In genomic region chr7:23713285-23714235, GRCh38 we compare ENCODE assay signal across 15 cellular contexts. TPM values are rescaled to one million over a fixed set of nuclear protein-coding genes. Genes with fewer than 3 reads are reported as not detected.
DNase-seq lines count a peak whose midpoint lies in the region; ATAC-seq and TF ChIP-seq lines count a peak whose summit lies in the region.
"Had no signal": no experiment of that assay in that cellular context is flagged by ENCODE, and none has a peak within 500 bp of the region (broad histone marks: within the 10 kb centered on the region; RNA-seq: fewer than 3 reads in every experiment).

No MANE protein-coding gene starts in this region.

- H3K27me3 ChIP-seq in MG63 (no peaks in the 10 kb centered on the region), mammary epithelial cell (ENCODE audit: insufficient read depth, low read length) (no peaks in the 10 kb centered on the region)
- H3K27me3 ChIP-seq: gastrocnemius medialis, vagina had no signal

- peak; percentile 70 for DNase-seq in Caki2 (ENCODE audit: low read depth)
- peak; percentile 65 for DNase-seq in MG63
- DNase-seq in mammary epithelial cell, result peak; percentile 70
- DNase-seq in myocyte (ENCODE audit: low read depth), result peak; percentile 54
- no peak for DNase-seq in NCI-H526 (lab: John Stamatoyannopoulos, UW)
- DNase-seq in naive thymus-derived CD8-positive, alpha-beta T cell, result no peak
- no peak for DNase-seq in natural killer cell treated with Interleukin-12 subunit alpha and Interleukin-12 subunit beta and Interleukin-15 and Interleukin-18, amount 100 ng/mL, for 72 hours (ENCODE audit: low spot score)
- no peak for DNase-seq in activated CD4-positive, alpha-beta T cell treated with anti-CD3 and anti-CD28 coated beads, Interleukin-2, amount 50 U/mL, for 48 hours
- DNase-seq: aorta, gastrocnemius medialis, NCI-H526 treated with DMSO at 0.1 percent for 48 hours, right cardiac atrium had no signal

- peak overlapping the region; percentile 33 for H3K27ac ChIP-seq in mammary epithelial cell (ENCODE audit: insufficient read depth, low read depth, low read length)
- H3K27ac ChIP-seq: gastrocnemius medialis, vagina had no signal

- H4K20me1 ChIP-seq in mammary epithelial cell (ENCODE audit: insufficient read depth, low read length), result no peaks in the 10 kb centered on the region

- dilution Hi-C loops in mammary epithelial cell (cut with HindIII; ENCODE audit: low sequenced_read_pairs), result no loop called here

- H3K4me3 ChIP-seq in MG63 (no peak overlapping the region), mammary epithelial cell (replicated peaks in 1 of 3; ENCODE audit: insufficient read depth in 1 of 3, low read depth in 2 of 3, low read length in 3 of 3) (no peak overlapping the region)
- H3K4me3 ChIP-seq: gastrocnemius medialis, GM23338, vagina had no signal

- H3K27ac Mint-ChIP-seq in naive thymus-derived CD8-positive, alpha-beta T cell, result no peak overlapping the region
- H3K27ac Mint-ChIP-seq in natural killer cell treated with Interleukin-12 subunit alpha and Interleukin-12 subunit beta and Interleukin-15 and Interleukin-18, amount 100 ng/mL, for 72 hours, result no peak overlapping the region
- H3K27ac Mint-ChIP-seq: GM23338, memory B cell had no signal

- no peaks in the 10 kb centered on the region for H3K79me2 ChIP-seq in mammary epithelial cell (ENCODE audit: insufficient read depth, low read length)

- CTCF ChIA-PET in mammary epithelial cell (lab: Charles Lee; ENCODE audit: low non-redundant PET), result interaction anchor here (0.5 to 0.9 kb wide), 6 partner anchors 10 to 628 kb away, joined by 3 to 14 read pairs (median 4); no protein-coding TSS in a partner anchor

- peaks cover 0 to 1% (median 0%) of the 10 kb centered on the region in 5 donors for H3K27me3 Mint-ChIP-seq in naive thymus-derived CD8-positive, alpha-beta T cell
- H3K27me3 Mint-ChIP-seq in natural killer cell treated with Interleukin-12 subunit alpha and Interleukin-12 subunit beta and Interleukin-15 and Interleukin-18, amount 100 ng/mL, for 72 hours, result no peaks in the 10 kb centered on the region
- H3K27me3 Mint-ChIP-seq: memory B cell had no signal

- H3K4me2 ChIP-seq in mammary epithelial cell (ENCODE audit: insufficient read depth, low read depth, low read length), result peak overlapping the region; percentile 61
- H3K4me2 ChIP-seq: GM23338 had no signal

- H3K4me3 Mint-ChIP-seq in naive thymus-derived CD8-positive, alpha-beta T cell, result no peak overlapping the region
- H3K4me3 Mint-ChIP-seq in natural killer cell treated with Interleukin-12 subunit alpha and Interleukin-12 subunit beta and Interleukin-15 and Interleukin-18, amount 100 ng/mL, for 72 hours, result no peak overlapping the region
- H3K4me3 Mint-ChIP-seq: GM23338, memory B cell had no signal

- no peaks in the 10 kb centered on the region for H3K36me3 Mint-ChIP-seq in naive thymus-derived CD8-positive, alpha-beta T cell
- H3K36me3 Mint-ChIP-seq in natural killer cell treated with Interleukin-12 subunit alpha and Interleukin-12 subunit beta and Interleukin-15 and Interleukin-18, amount 100 ng/mL, for 72 hours, result no peaks in the 10 kb centered on the region
- H3K36me3 Mint-ChIP-seq: memory B cell had no signal

- H3K4me1 Mint-ChIP-seq in naive thymus-derived CD8-positive, alpha-beta T cell, result peaks cover 0 to 2% (median 0%) of the 10 kb centered on the region in 4 donors
- no peaks in the 10 kb centered on the region for H3K4me1 Mint-ChIP-seq in natural killer cell treated with Interleukin-12 subunit alpha and Interleukin-12 subunit beta and Interleukin-15 and Interleukin-18, amount 100 ng/mL, for 72 hours (ENCODE audit: low read depth in 2 of 2)
- H3K4me1 Mint-ChIP-seq: GM23338, memory B cell had no signal

- BruUV-seq in mammary epithelial cell (replicated peaks; lab: Mats Ljungman, UMichigan), result no TSS peak

- peaks cover 20% of the 10 kb centered on the region for H3K4me1 ChIP-seq in mammary epithelial cell (ENCODE audit: insufficient read depth, low read length)
- H3K4me1 ChIP-seq: gastrocnemius medialis, vagina had no signal

- no peaks in the 10 kb centered on the region; the same call in 1 of the 2 replicates for H3K9me3 ChIP-seq in MG63
- H3K9me3 ChIP-seq in mammary epithelial cell (replicated peaks; ENCODE audit: insufficient read depth, low read length), result no peaks in the 10 kb centered on the region
- H3K9me3 ChIP-seq: gastrocnemius medialis, vagina had no signal

- POLR2A ChIA-PET in naive thymus-derived CD8-positive, alpha-beta T cell (lab: Charles Lee), result no interaction called here

- ATAC-seq in naive thymus-derived CD8-positive, alpha-beta T cell, result no peak
- no peak for ATAC-seq in natural killer cell treated with Interleukin-12 subunit alpha and Interleukin-12 subunit beta and Interleukin-15 and Interleukin-18, amount 100 ng/mL, for 72 hours
- ATAC-seq: gastrocnemius medialis, GM23338, right cardiac atrium had no signal

- no peak overlapping the region for H3K9ac ChIP-seq in mammary epithelial cell (ENCODE audit: insufficient read depth, low read length)

- intact Hi-C loops in mammary epithelial cell (cut with micrococcal nuclease), result loop anchor here (2.0 to 5.0 kb wide), 2 partner anchors 49 to 59 kb away; no protein-coding TSS in a partner anchor

- H2AFZ ChIP-seq in mammary epithelial cell (ENCODE audit: low read depth, low read length), result no peak overlapping the region
- H2AFZ ChIP-seq: GM23338 had no signal

- H3K36me3 ChIP-seq in MG63 (no peaks in the 10 kb centered on the region), mammary epithelial cell (ENCODE audit: insufficient read depth, low read length) (no peaks in the 10 kb centered on the region)
- H3K36me3 ChIP-seq: gastrocnemius medialis, vagina had no signal

- TF ChIP-seq CTCF in mammary epithelial cell (conservative IDR thresholded peaks at IDR 0.05 in 1 of 2, IDR thresholded peaks at IDR 0.05 in 1 of 2; ENCODE audit: extremely low read depth in 1 of 2, insufficient read depth in 1 of 2, low read depth in 1 of 2, low read length in 2 of 2), result no peak

- in situ Hi-C loops in Caki2 (cut with HindIII; ENCODE audit: low pct_unique_long_range_greater_than_20kb, low sequenced_read_pairs), result no loop called here
- in situ Hi-C loops in mammary epithelial cell (cut with MboI; ENCODE audit: low sequenced_read_pairs in 2 of 2), result loop anchor here (25.0 kb wide), 2 partner anchors 426 to 451 kb away; partner anchors contain the start of gene MALSU1 (in 1 of the 2)

- WGBS in mammary epithelial cell (ENCODE audit: low coverage, missing lambda C conversion rate), result 27% methylated on average over 7 of the region's 7 CpGs

- no peaks in the 10 kb centered on the region for H3K9me3 Mint-ChIP-seq in naive thymus-derived CD8-positive, alpha-beta T cell
- no peaks in the 10 kb centered on the region for H3K9me3 Mint-ChIP-seq in natural killer cell treated with Interleukin-12 subunit alpha and Interleukin-12 subunit beta and Interleukin-15 and Interleukin-18, amount 100 ng/mL, for 72 hours
- H3K9me3 Mint-ChIP-seq: GM23338, memory B cell had no signal

RNA-seq across cellular contexts. Expression of gene STK31, which starts 3.5 kb away (rescaled TPM):
- not detected in 2 replicates for total RNA-seq in Caki2 (2014; rRNA removed; shearing (Covaris generic); ENCODE audit: low replicate concordance)
- total RNA-seq in MG63 (2014; rRNA removed; shearing (Covaris generic); ENCODE audit: low replicate concordance), result 0.03 TPM in 1 of 2 replicates, not detected in the other
- total RNA-seq in mammary epithelial cell, result under 1 TPM in 1 of 2 donors, not detected in 1; under 0.01 TPM
- not detected for polyA plus RNA-seq in mammary epithelial cell
- not detected for polyA minus RNA-seq in mammary epithelial cell
- 0.05 TPM in 1 of 2 replicates, not detected in the other for total RNA-seq in myocyte
- polyA plus RNA-seq in myocyte (2012), result 0.03 TPM
- total RNA-seq in naive thymus-derived CD8-positive, alpha-beta T cell, result 1 to 10 TPM in 1 of 2 experiments, under 1 TPM in 1; 0.85 to 1.1 TPM
- polyA plus RNA-seq in naive thymus-derived CD8-positive, alpha-beta T cell, result not detected
- total RNA-seq in natural killer cell treated with Interleukin-12 subunit alpha and Interleukin-12 subunit beta and Interleukin-15 and Interleukin-18, amount 100 ng/mL, for 72 hours, result under 1 TPM; 0.22 to 0.52 TPM

RNA-seq across cellular contexts. Expression of gene FAM221A, which starts 33.6 kb away (rescaled TPM):
- 4.1 TPM in 1 of 2 replicates, not detected in the other for total RNA-seq in Caki2 (2014; rRNA removed; shearing (Covaris generic); ENCODE audit: low replicate concordance)
- 0.63 and 1.6 TPM in 2 replicates for total RNA-seq in MG63 (2014; rRNA removed; shearing (Covaris generic); ENCODE audit: low replicate concordance)
- total RNA-seq in mammary epithelial cell (1 to 10 TPM in 1 of 2 donors, under 1 TPM in 1; 0.26 to 1.2 TPM), myocyte (1.8 and 2.9 TPM in 2 replicates)
- 0.44 TPM for polyA plus RNA-seq in mammary epithelial cell
- not detected for polyA minus RNA-seq in mammary epithelial cell
- polyA plus RNA-seq in myocyte (2012), result 0.59 TPM
- total RNA-seq in naive thymus-derived CD8-positive, alpha-beta T cell, result 1 to 10 TPM; 7.6 to 8.0 TPM
- polyA plus RNA-seq in naive thymus-derived CD8-positive, alpha-beta T cell, result 1 to 10 TPM; 1.8 to 6.1 (median 5.0) TPM
- 10 to 100 TPM in 1 of 2 donors, 1 to 10 TPM in 1; 6.4 to 12.3 TPM for total RNA-seq in natural killer cell treated with Interleukin-12 subunit alpha and Interleukin-12 subunit beta and Interleukin-15 and Interleukin-18, amount 100 ng/mL, for 72 hours

Comparison
In these comparisons a context has a peak if more than half of its experiments do, and no peak if none do; other contexts are left out.
1. DNase-seq: peak in Caki2 (single experiment), MG63 (single experiment), mammary epithelial cell (single experiment) and myocyte (single experiment); none in NCI-H526 (0 of 2), naive thymus-derived CD8-positive, alpha-beta T cell (0 of 10), natural killer cell treated with Interleukin-12 subunit alpha and Interleukin-12 subunit beta and Interleukin-15 and Interleukin-18, amount 100 ng/mL, for 72 hours (single experiment) and activated CD4-positive, alpha-beta T cell treated with anti-CD3 and anti-CD28 coated beads, Interleukin-2, amount 50 U/mL, for 48 hours (0 of 2).